ENCODE assay signal across 1 cellular context in genomic region chr13:73212482-73212881, GRCh38.
TF ChIP-seq lines count a peak whose summit lies in the region.

No MANE protein-coding gene starts in this region.

TF ChIP-seq in HCT116, 20 proteins besides CTCF, POLR2A, EP300 and RAD21 (continued from another document):
- TF ChIP-seq ZBTB33 (IDR thresholded peaks at IDR 0.05; ENCODE audit: extremely low read depth, insufficient replicate concordance, low read length) (no peak), EZH2 (IDR thresholded peaks at IDR 0.05) (no peak), SP1 (IDR thresholded peaks at IDR 0.05; ENCODE audit: low read depth) (no peak), ELF1 (IDR thresholded peaks at IDR 0.05; ENCODE audit: borderline replicate concordance, low read depth) (no peak), EGR1 (IDR thresholded peaks at IDR 0.05; ENCODE audit: low read depth) (no peak), YY1 (IDR thresholded peaks at IDR 0.05; ENCODE audit: extremely low read depth, insufficient replicate concordance, low read depth, low read length) (no peak), MAX (IDR thresholded peaks at IDR 0.05) (no peak), ZFX (IDR thresholded peaks at IDR 0.05) (no peak), POLR2AphosphoS5 (IDR thresholded peaks at IDR 0.05; ENCODE audit: low read depth, low read length) (no peak), CBX3 (IDR thresholded peaks at IDR 0.05; ENCODE audit: low read depth) (no peak), CEBPB (IDR thresholded peaks at IDR 0.05; ENCODE audit: low read depth) (no peak), TCF7L2 (IDR thresholded peaks at IDR 0.05; ENCODE audit: borderline replicate concordance, extremely low read depth, insufficient read depth, insufficient read length) (no peak), EZH2phosphoT487 (IDR thresholded peaks at IDR 0.05; ENCODE audit: borderline replicate concordance) (no peak), JUND (IDR thresholded peaks at IDR 0.05) (no peak), SRF (IDR thresholded peaks at IDR 0.05; ENCODE audit: low read depth) (no peak), SIN3A (IDR thresholded peaks at IDR 0.05; ENCODE audit: low read depth) (no peak), FOSL1 (IDR thresholded peaks at IDR 0.05; ENCODE audit: low read depth) (no peak), ZNF274 (IDR thresholded peaks at IDR 0.05; ENCODE audit: low read depth, low read length) (no peak)
- TF ChIP-seq, protein P1, sequence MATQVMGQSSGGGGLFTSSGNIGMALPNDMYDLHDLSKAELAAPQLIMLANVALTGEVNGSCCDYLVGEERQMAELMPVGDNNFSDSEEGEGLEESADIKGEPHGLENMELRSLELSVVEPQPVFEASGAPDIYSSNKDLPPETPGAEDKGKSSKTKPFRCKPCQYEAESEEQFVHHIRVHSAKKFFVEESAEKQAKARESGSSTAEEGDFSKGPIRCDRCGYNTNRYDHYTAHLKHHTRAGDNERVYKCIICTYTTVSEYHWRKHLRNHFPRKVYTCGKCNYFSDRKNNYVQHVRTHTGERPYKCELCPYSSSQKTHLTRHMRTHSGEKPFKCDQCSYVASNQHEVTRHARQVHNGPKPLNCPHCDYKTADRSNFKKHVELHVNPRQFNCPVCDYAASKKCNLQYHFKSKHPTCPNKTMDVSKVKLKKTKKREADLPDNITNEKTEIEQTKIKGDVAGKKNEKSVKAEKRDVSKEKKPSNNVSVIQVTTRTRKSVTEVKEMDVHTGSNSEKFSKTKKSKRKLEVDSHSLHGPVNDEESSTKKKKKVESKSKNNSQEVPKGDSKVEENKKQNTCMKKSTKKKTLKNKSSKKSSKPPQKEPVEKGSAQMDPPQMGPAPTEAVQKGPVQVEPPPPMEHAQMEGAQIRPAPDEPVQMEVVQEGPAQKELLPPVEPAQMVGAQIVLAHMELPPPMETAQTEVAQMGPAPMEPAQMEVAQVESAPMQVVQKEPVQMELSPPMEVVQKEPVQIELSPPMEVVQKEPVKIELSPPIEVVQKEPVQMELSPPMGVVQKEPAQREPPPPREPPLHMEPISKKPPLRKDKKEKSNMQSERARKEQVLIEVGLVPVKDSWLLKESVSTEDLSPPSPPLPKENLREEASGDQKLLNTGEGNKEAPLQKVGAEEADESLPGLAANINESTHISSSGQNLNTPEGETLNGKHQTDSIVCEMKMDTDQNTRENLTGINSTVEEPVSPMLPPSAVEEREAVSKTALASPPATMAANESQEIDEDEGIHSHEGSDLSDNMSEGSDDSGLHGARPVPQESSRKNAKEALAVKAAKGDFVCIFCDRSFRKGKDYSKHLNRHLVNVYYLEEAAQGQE (IDR thresholded peaks at IDR 0.05; ENCODE audit: low read depth), result no peak
TF ChIP-seq in HCT116: peak in this region for 0.
